In genomic region chr5:180811623-180812119, GRCh38 we compare ENCODE assay signal across 9 cellular contexts. TPM values are rescaled to one million over a fixed set of nuclear protein-coding genes. Genes with fewer than 3 reads are reported as not detected.
A peak's percentile ranks its signal among the peaks of the same experiment; 100 is the strongest.
DNase-seq lines count a peak whose midpoint lies in the region; ATAC-seq and TF ChIP-seq lines count a peak whose summit lies in the region.
"Had no signal": no experiment of that assay in that cellular context is flagged by ENCODE, and none has a peak within 500 bp of the region (broad histone marks: within the 10 kb centered on the region; RNA-seq: fewer than 3 reads in every experiment).

No MANE protein-coding gene starts in this region.

- no peaks in the 10 kb centered on the region for H3K9me3 ChIP-seq in KOPT-K1 (ENCODE audit: insufficient read depth, low read length, poor library complexity, severe bottlenecking)

- H3K36me3 ChIP-seq in KOPT-K1 (ENCODE audit: insufficient read depth, low read length): no peaks in the 10 kb centered on the region

- peak; percentile 54 for DNase-seq in CD1c-positive myeloid dendritic cell (ENCODE audit: extremely low spot score)
- peak; percentile 35 for DNase-seq in chondrocyte (ENCODE audit: low spot score)
- DNase-seq in neural crest cell (ENCODE audit: low read depth, low spot score): no peak
- no peak for DNase-seq in HEK293T (ENCODE audit: extremely low spot score)
- DNase-seq in NCI-H446 (lab: John Stamatoyannopoulos, UW): no peak
- DNase-seq: NCI-H187 treated with DMSO at 0.1 percent for 48 hours had no signal

- H3K36me3 Mint-ChIP-seq in chondrocyte (ENCODE audit: low read depth): no peaks in the 10 kb centered on the region
- H3K36me3 Mint-ChIP-seq in neural crest cell (ENCODE audit: low read depth): no peaks in the 10 kb centered on the region

- CTCF ChIA-PET in HEK293T (lab: Yijun Ruan, JAX): no interaction called here

- TF ChIP-seq CTCF in chondrocyte (IDR thresholded peaks at IDR 0.05) (no peak), neural crest cell (conservative IDR thresholded peaks at IDR 0.05) (no peak)

- H3K27ac Mint-ChIP-seq in chondrocyte (ENCODE audit: unreplicated experiment): peak overlapping the region; percentile 68
- H3K27ac Mint-ChIP-seq in neural crest cell (ENCODE audit: unreplicated experiment): peak overlapping the region; percentile 46

- H3K4me1 Mint-ChIP-seq in chondrocyte (ENCODE audit: low read depth): peaks cover 44% of the 10 kb centered on the region
- H3K4me1 Mint-ChIP-seq in neural crest cell: peaks cover 57% of the 10 kb centered on the region

- H3K27ac ChIP-seq in KOPT-K1 (ENCODE audit: low read depth, low read length, poor library complexity, severe bottlenecking): peak overlapping the region; percentile 99

- no peaks in the 10 kb centered on the region for H3K9me3 Mint-ChIP-seq in chondrocyte (ENCODE audit: low read depth)
- H3K9me3 Mint-ChIP-seq in neural crest cell: no peaks in the 10 kb centered on the region

- H3K4me3 Mint-ChIP-seq in chondrocyte (ENCODE audit: unreplicated experiment): peak overlapping the region; percentile 92
- peak overlapping the region; percentile 92 for H3K4me3 Mint-ChIP-seq in neural crest cell

- POLR2A ChIA-PET in HEK293T (lab: Yijun Ruan, JAX): interaction anchor here (0.9 to 4.4 kb wide), 5 partner anchors 8 to 49 kb away, joined by 3 to 20 read pairs (median 3); partner anchors contain the start of gene ZFP62

- H3K27me3 Mint-ChIP-seq in chondrocyte (ENCODE audit: low read depth): no peaks in the 10 kb centered on the region
- no peaks in the 10 kb centered on the region for H3K27me3 Mint-ChIP-seq in neural crest cell (ENCODE audit: low read depth)

- no peak for ATAC-seq in HG03175 (IDR thresholded peaks at IDR 0.05; ENCODE audit: unreplicated experiment)
- no peak for ATAC-seq in HG03469 (IDR thresholded peaks at IDR 0.05; ENCODE audit: unreplicated experiment)

TF ChIP-seq in HEK293T, 16 proteins besides CTCF, POLR2A, EP300 and RAD21:
- TF ChIP-seq L3MBTL2 (conservative IDR thresholded peaks at IDR 0.05) (no peak), PKNOX1 (IDR thresholded peaks at IDR 0.05) (no peak), HDGF (IDR thresholded peaks at IDR 0.05; ENCODE audit: borderline replicate concordance) (no peak), ELF4 (IDR thresholded peaks at IDR 0.05) (no peak), SUZ12 (IDR thresholded peaks at IDR 0.05) (no peak), SP1 (IDR thresholded peaks at IDR 0.05) (no peak), ZNF384 (IDR thresholded peaks at IDR 0.05) (no peak), LEF1 (IDR thresholded peaks at IDR 0.05; ENCODE audit: borderline replicate concordance) (no peak), NFRKB (IDR thresholded peaks at IDR 0.05) (no peak), BHLHE40 (IDR thresholded peaks at IDR 0.05; ENCODE audit: borderline replicate concordance) (no peak)
TF ChIP-seq in HEK293T: peak in this region for 0.

RNA-seq across cellular contexts. Expression of gene MGAT1, which starts 9.1 kb away (rescaled TPM):
- 119 to 136 TPM (median 123 TPM) in 3 replicates for total RNA-seq in chondrocyte
- total RNA-seq in neural crest cell: 57.0 and 57.1 TPM in 2 replicates

RNA-seq across cellular contexts. Expression of gene ZFP62, which starts 49.4 kb away (rescaled TPM):
- total RNA-seq in chondrocyte: 13.3 to 19.2 TPM (median 13.9 TPM) in 3 replicates
- 41.6 and 44.4 TPM in 2 replicates for total RNA-seq in neural crest cell

Comparison
In these comparisons a context has a peak if more than half of its experiments do, and no peak if none do; other contexts are left out.
1. DNase-seq: peak in CD1c-positive myeloid dendritic cell (single experiment) and chondrocyte (single experiment); none in neural crest cell (single experiment), HEK293T (single experiment) and NCI-H446 (0 of 2).